Comparison of ENCODE assay signal across 1 cellular context in the genomic region with DNA sequence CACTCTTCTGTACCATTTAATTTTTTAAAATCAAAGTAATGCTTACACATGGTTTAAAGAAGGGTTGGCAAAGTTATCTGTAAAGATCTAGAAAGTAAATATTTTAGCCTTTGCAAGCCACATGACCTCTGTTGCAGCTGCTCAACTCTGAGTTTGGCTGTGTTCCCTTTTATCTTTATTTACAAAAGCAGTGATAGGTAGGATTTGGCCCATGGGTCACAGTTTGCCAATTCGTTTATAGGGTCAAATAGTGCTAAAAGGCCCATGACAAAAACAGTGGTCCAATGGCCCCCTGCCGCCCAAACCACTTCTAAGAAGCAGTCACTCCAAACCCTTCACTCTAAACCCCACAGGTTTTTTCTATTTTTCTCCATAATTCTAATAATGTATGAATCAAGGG.
TF ChIP-seq lines count a peak whose summit lies in the region.

No MANE protein-coding gene starts in this region.

TF ChIP-seq in HepG2, 621 proteins besides CTCF, POLR2A, EP300 and RAD21 (continued from another document and continues in another):
- TF ChIP-seq ZNF207 (IDR thresholded peaks at IDR 0.05; ENCODE audit: borderline replicate concordance), result no peak
- no peak for TF ChIP-seq KLF13 (CRISPR knock-in tag; IDR thresholded peaks at IDR 0.05)
- TF ChIP-seq ZNF850 (CRISPR knock-in tag; conservative IDR thresholded peaks at IDR 0.05), result no peak
- no peak for TF ChIP-seq NAIF1 (CRISPR knock-in tag; IDR thresholded peaks at IDR 0.05; ENCODE audit: borderline replicate concordance)
- no peak for TF ChIP-seq ZNF605 (CRISPR knock-in tag; IDR thresholded peaks at IDR 0.05)
- no peak for TF ChIP-seq ZNF546 (CRISPR knock-in tag; conservative IDR thresholded peaks at IDR 0.05)
- no peak for TF ChIP-seq PAF1 (CRISPR knock-in tag; IDR thresholded peaks at IDR 0.05)
- TF ChIP-seq, protein P1, sequence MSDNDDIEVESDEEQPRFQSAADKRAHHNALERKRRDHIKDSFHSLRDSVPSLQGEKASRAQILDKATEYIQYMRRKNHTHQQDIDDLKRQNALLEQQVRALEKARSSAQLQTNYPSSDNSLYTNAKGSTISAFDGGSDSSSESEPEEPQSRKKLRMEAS (IDR thresholded peaks at IDR 0.05), result 0 out of 2 replicates have a peak, but pooled peaks have one; percentile 14
- no peak for TF ChIP-seq SP4 (CRISPR knock-in tag; IDR thresholded peaks at IDR 0.05)
- TF ChIP-seq CREB1 (IDR thresholded peaks at IDR 0.05), result no peak
- TF ChIP-seq CREB1 (CRISPR knock-in tag; IDR thresholded peaks at IDR 0.05), result no peak
- TF ChIP-seq FOXA3 (CRISPR knock-in tag; IDR thresholded peaks at IDR 0.05), result peak; percentile 71
- TF ChIP-seq ZNF350 (CRISPR knock-in tag; IDR thresholded peaks at IDR 0.05; ENCODE audit: borderline replicate concordance, low read depth), result no peak
- no peak for TF ChIP-seq HNRNPH1 (optimal IDR thresholded peaks at IDR 0.05; ENCODE audit: low read depth, low read length)
- TF ChIP-seq, protein P2, sequence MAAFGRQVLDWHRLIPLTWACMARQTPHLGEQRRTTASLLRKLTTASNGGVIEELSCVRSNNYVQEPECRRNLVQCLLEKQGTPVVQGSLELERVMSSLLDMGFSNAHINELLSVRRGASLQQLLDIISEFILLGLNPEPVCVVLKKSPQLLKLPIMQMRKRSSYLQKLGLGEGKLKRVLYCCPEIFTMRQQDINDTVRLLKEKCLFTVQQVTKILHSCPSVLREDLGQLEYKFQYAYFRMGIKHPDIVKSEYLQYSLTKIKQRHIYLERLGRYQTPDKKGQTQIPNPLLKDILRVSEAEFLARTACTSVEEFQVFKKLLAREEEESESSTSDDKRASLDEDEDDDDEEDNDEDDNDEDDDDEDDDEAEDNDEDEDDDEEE (CRISPR knock-in tag; IDR thresholded peaks at IDR 0.05), result no peak
- TF ChIP-seq SP1 (IDR thresholded peaks at IDR 0.05), result no peak
- TF ChIP-seq SP1 (CRISPR knock-in tag; IDR thresholded peaks at IDR 0.05), result no peak
- TF ChIP-seq GATAD1 (CRISPR knock-in tag; IDR thresholded peaks at IDR 0.05), result no peak
- TF ChIP-seq TEAD3 (CRISPR knock-in tag; optimal IDR thresholded peaks at IDR 0.05; ENCODE audit: borderline replicate concordance), result no peak
- no peak for TF ChIP-seq ZNF704 (CRISPR knock-in tag; IDR thresholded peaks at IDR 0.05; ENCODE audit: borderline replicate concordance)
- no peak for TF ChIP-seq FOSL2 (CRISPR knock-in tag; IDR thresholded peaks at IDR 0.05)
- 0 out of 2 replicates have a peak, but pooled peaks have one; percentile 34 for TF ChIP-seq ELF4 (CRISPR knock-in tag; IDR thresholded peaks at IDR 0.05; ENCODE audit: borderline replicate concordance)
- no peak for TF ChIP-seq IKZF5 (CRISPR knock-in tag; IDR thresholded peaks at IDR 0.05)
- TF ChIP-seq GFI1 (CRISPR knock-in tag; IDR thresholded peaks at IDR 0.05; ENCODE audit: borderline replicate concordance), result peak; percentile 97
- TF ChIP-seq JARID2 (CRISPR knock-in tag; IDR thresholded peaks at IDR 0.05; ENCODE audit: insufficient replicate concordance), result no peak
- TF ChIP-seq, protein P3, sequence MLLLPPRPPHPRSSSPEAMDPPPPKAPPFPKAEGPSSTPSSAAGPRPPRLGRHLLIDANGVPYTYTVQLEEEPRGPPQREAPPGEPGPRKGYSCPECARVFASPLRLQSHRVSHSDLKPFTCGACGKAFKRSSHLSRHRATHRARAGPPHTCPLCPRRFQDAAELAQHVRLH (CRISPR knock-in tag; IDR thresholded peaks at IDR 0.05; ENCODE audit: borderline replicate concordance, low read depth), result no peak
- TF ChIP-seq IKZF4 (CRISPR knock-in tag; IDR thresholded peaks at IDR 0.05; ENCODE audit: borderline replicate concordance, low read depth, not compliant biosample characterization), result no peak
- no peak for TF ChIP-seq REL (CRISPR knock-in tag; conservative IDR thresholded peaks at IDR 0.05)
- peak; percentile 63 for TF ChIP-seq NFYB (CRISPR knock-in tag; IDR thresholded peaks at IDR 0.05)
- TF ChIP-seq ZNF878 (CRISPR knock-in tag; IDR thresholded peaks at IDR 0.05), result no peak
- TF ChIP-seq ZNF549 (CRISPR knock-in tag; IDR thresholded peaks at IDR 0.05), result no peak
- no peak for TF ChIP-seq CBFB (CRISPR knock-in tag; IDR thresholded peaks at IDR 0.05)
- TF ChIP-seq ZMYM4 (CRISPR knock-in tag; IDR thresholded peaks at IDR 0.05), result peak; percentile 99
- peak; percentile 53 for TF ChIP-seq NFYC (CRISPR knock-in tag; IDR thresholded peaks at IDR 0.05)
- TF ChIP-seq SIX4 (CRISPR knock-in tag; IDR thresholded peaks at IDR 0.05), result no peak
- TF ChIP-seq ZMAT3 (CRISPR knock-in tag; conservative IDR thresholded peaks at IDR 0.05), result no peak
- TF ChIP-seq MBNL3 (CRISPR knock-in tag; conservative IDR thresholded peaks at IDR 0.05), result no peak
- TF ChIP-seq, protein P4, sequence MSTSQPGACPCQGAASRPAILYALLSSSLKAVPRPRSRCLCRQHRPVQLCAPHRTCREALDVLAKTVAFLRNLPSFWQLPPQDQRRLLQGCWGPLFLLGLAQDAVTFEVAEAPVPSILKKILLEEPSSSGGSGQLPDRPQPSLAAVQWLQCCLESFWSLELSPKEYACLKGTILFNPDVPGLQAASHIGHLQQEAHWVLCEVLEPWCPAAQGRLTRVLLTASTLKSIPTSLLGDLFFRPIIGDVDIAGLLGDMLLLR (CRISPR knock-in tag; IDR thresholded peaks at IDR 0.05), result no peak
- TF ChIP-seq ATF7-NPFF (CRISPR knock-in tag; IDR thresholded peaks at IDR 0.05; ENCODE audit: low read depth), result no peak
- 0 out of 2 replicates have a peak, but pooled peaks have one; percentile 61 for TF ChIP-seq ZNF503 (CRISPR knock-in tag; IDR thresholded peaks at IDR 0.05)
- no peak for TF ChIP-seq SKI (IDR thresholded peaks at IDR 0.05; ENCODE audit: partially characterized antibody)
- no peak for TF ChIP-seq ZNF329 (CRISPR knock-in tag; IDR thresholded peaks at IDR 0.05; ENCODE audit: low read depth)
- TF ChIP-seq MED8 (CRISPR knock-in tag; IDR thresholded peaks at IDR 0.05; ENCODE audit: insufficient replicate concordance), result no peak
- TF ChIP-seq SAP130 (CRISPR knock-in tag; IDR thresholded peaks at IDR 0.05; ENCODE audit: low read depth), result peak; percentile 44
- no peak for TF ChIP-seq RFX3 (CRISPR knock-in tag; IDR thresholded peaks at IDR 0.05)
- TF ChIP-seq ZNF782 (CRISPR knock-in tag; IDR thresholded peaks at IDR 0.05; ENCODE audit: borderline replicate concordance), result no peak
- TF ChIP-seq ISL2 (CRISPR knock-in tag; IDR thresholded peaks at IDR 0.05), result peak; percentile 84
- no peak for TF ChIP-seq TBL1XR1 (IDR thresholded peaks at IDR 0.05; ENCODE audit: borderline replicate concordance, low read length, partially characterized antibody)
- peak; percentile 91; the same call in 1 of the 2 replicates for TF ChIP-seq HMG20A (CRISPR knock-in tag; IDR thresholded peaks at IDR 0.05; ENCODE audit: borderline replicate concordance)
- no peak for TF ChIP-seq PBX3 (CRISPR knock-in tag; IDR thresholded peaks at IDR 0.05; ENCODE audit: borderline replicate concordance)
- TF ChIP-seq ETV5 (CRISPR knock-in tag; IDR thresholded peaks at IDR 0.05; ENCODE audit: borderline replicate concordance), result no peak
- TF ChIP-seq, protein P5, sequence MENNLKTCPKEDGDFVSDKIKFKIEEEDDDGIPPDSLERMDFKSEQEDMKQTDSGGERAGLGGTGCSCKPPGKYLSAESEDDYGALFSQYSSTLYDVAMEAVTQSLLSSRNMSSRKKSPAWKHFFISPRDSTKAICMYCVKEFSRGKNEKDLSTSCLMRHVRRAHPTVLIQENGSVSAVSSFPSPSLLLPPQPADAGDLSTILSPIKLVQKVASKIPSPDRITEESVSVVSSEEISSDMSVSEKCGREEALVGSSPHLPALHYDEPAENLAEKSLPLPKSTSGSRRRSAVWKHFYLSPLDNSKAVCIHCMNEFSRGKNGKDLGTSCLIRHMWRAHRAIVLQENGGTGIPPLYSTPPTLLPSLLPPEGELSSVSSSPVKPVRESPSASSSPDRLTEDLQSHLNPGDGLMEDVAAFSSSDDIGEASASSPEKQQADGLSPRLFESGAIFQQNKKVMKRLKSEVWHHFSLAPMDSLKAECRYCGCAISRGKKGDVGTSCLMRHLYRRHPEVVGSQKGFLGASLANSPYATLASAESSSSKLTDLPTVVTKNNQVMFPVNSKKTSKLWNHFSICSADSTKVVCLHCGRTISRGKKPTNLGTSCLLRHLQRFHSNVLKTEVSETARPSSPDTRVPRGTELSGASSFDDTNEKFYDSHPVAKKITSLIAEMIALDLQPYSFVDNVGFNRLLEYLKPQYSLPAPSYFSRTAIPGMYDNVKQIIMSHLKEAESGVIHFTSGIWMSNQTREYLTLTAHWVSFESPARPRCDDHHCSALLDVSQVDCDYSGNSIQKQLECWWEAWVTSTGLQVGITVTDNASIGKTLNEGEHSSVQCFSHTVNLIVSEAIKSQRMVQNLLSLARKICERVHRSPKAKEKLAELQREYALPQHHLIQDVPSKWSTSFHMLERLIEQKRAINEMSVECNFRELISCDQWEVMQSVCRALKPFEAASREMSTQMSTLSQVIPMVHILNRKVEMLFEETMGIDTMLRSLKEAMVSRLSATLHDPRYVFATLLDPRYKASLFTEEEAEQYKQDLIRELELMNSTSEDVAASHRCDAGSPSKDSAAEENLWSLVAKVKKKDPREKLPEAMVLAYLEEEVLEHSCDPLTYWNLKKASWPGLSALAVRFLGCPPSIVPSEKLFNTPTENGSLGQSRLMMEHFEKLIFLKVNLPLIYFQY (CRISPR knock-in tag; IDR thresholded peaks at IDR 0.05; ENCODE audit: borderline replicate concordance), result no peak
- TF ChIP-seq MIER2 (CRISPR knock-in tag; IDR thresholded peaks at IDR 0.05), result no peak
- TF ChIP-seq HOXD1 (CRISPR knock-in tag; IDR thresholded peaks at IDR 0.05), result no peak
- TF ChIP-seq ZNF337 (CRISPR knock-in tag; IDR thresholded peaks at IDR 0.05; ENCODE audit: borderline replicate concordance, low read depth), result no peak
- TF ChIP-seq ZNF121 (CRISPR knock-in tag; IDR thresholded peaks at IDR 0.05), result no peak
- TF ChIP-seq ZNF660 (CRISPR knock-in tag; IDR thresholded peaks at IDR 0.05; ENCODE audit: borderline replicate concordance, low read depth), result no peak
- TF ChIP-seq JUND (CRISPR knock-in tag; IDR thresholded peaks at IDR 0.05), result no peak
- TF ChIP-seq ERF (CRISPR knock-in tag; IDR thresholded peaks at IDR 0.05), result no peak
- TF ChIP-seq CENPT (CRISPR knock-in tag; IDR thresholded peaks at IDR 0.05; ENCODE audit: low read depth), result no peak
- no peak for TF ChIP-seq ARID3A (IDR thresholded peaks at IDR 0.05; ENCODE audit: low read depth, low read length)
- no peak for TF ChIP-seq RFX5 (IDR thresholded peaks at IDR 0.05; ENCODE audit: low read depth, low read length)
- TF ChIP-seq, protein P6, sequence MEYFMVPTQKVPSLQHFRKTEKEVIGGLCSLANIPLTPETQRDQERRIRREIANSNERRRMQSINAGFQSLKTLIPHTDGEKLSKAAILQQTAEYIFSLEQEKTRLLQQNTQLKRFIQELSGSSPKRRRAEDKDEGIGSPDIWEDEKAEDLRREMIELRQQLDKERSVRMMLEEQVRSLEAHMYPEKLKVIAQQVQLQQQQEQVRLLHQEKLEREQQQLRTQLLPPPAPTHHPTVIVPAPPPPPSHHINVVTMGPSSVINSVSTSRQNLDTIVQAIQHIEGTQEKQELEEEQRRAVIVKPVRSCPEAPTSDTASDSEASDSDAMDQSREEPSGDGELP (IDR thresholded peaks at IDR 0.05; ENCODE audit: borderline replicate concordance, low read depth), result 0 out of 2 replicates have a peak, but pooled peaks have one; percentile 31
